14 cellular contexts compared by ENCODE assay signal in the genomic region with DNA sequence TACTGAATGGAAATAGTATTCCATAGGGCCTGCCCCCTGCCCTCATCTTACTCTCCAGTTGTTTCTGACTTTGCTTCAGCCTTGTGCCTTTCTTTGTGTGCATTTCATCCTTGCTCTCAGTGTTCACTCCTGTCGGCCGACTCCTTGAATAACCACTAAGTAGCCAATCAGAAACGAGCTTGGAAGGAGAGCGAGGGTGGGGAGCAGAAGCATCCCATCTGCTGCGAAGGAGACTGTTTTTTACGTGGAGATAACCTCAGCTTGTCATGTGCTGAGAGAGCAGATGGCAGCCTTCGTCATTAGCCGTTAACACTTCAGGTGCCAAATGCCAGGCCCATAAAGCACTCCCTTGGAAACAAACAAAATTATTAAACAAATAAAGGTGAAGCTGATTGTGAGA. TPM values are rescaled to one million over a fixed set of nuclear protein-coding genes. Genes with fewer than 3 reads are reported as not detected.
DNase-seq lines count a peak whose midpoint lies in the region; TF ChIP-seq lines count a peak whose summit lies in the region.
"Had no signal": no experiment of that assay in that cellular context is flagged by ENCODE, and none has a peak within 500 bp of the region (broad histone marks: within the 10 kb centered on the region; RNA-seq: fewer than 3 reads in every experiment).

No MANE protein-coding gene starts in this region.

- no peak overlapping the region for H3K4me3 ChIP-seq in fibroblast of villous mesenchyme (ENCODE audit: low read depth, low read length)
- H3K4me3 ChIP-seq: right lobe of liver had no signal

- no peak for TF ChIP-seq CTCF in fibroblast of villous mesenchyme (IDR thresholded peaks at IDR 0.05; ENCODE audit: insufficient read depth, low read depth, low read length)

- DNase-seq in NCI-H1105 (lab: John Stamatoyannopoulos, UW) (peak; percentile 7), NCI-H524 treated with DMSO at 0.1 percent for 48 hours (lab: John Stamatoyannopoulos, UW) (peak; percentile 100), fibroblast of villous mesenchyme (ENCODE audit: low read depth) (peak; percentile 52), posterior cingulate gyrus (peak in 8 of 10 donors; percentile 39 to 91 (median 59)), 8988T (no peak), cortex of kidney (lab: John Stamatoyannopoulos, UW) (no peak), glomerular visceral epithelial cell (ENCODE audit: extremely low spot score) (no peak), HCEC 1CT (no peak)
- DNase-seq: activated CD8-positive, alpha-beta T cell treated with anti-CD3 and anti-CD28 coated beads for 36 hours; MV-4-11; right lobe of liver; T-helper 9 cell had no signal

- intact Hi-C loops in posterior cingulate gyrus (cut with DNase I): no loop called here

RNA-seq across cellular contexts. Expression of gene CFAP157, which starts 45.4 kb away (rescaled TPM):
- under 0.01 TPM in 2 replicates for total RNA-seq in fibroblast of villous mesenchyme
- total RNA-seq: epithelial cell of proximal tubule, HT1080 had no signal

RNA-seq across cellular contexts. Expression of gene STXBP1, which starts 49.3 kb away (rescaled TPM):
- 12.6 and 19.9 TPM in 2 replicates for total RNA-seq in fibroblast of villous mesenchyme

RNA-seq across cellular contexts. Expression of gene PTRH1, which starts 54.1 kb away (rescaled TPM):
- 11.7 and 16.4 TPM in 2 replicates for total RNA-seq in fibroblast of villous mesenchyme

RNA-seq across cellular contexts. Expression of gene TTC16, which starts 54.5 kb away (rescaled TPM):
- total RNA-seq in fibroblast of villous mesenchyme: not detected in 2 replicates
- total RNA-seq: epithelial cell of proximal tubule, HT1080 had no signal

Comparison
In these comparisons a context has a peak if more than half of its experiments do, and no peak if none do; other contexts are left out.
1. DNase-seq: peak in NCI-H1105 (single experiment), NCI-H524 treated with DMSO at 0.1 percent for 48 hours (single experiment), fibroblast of villous mesenchyme (single experiment) and posterior cingulate gyrus (8 of 10); none in 8988T (single experiment), cortex of kidney (single experiment), glomerular visceral epithelial cell (single experiment) and HCEC 1CT (single experiment).